In the genomic region with DNA sequence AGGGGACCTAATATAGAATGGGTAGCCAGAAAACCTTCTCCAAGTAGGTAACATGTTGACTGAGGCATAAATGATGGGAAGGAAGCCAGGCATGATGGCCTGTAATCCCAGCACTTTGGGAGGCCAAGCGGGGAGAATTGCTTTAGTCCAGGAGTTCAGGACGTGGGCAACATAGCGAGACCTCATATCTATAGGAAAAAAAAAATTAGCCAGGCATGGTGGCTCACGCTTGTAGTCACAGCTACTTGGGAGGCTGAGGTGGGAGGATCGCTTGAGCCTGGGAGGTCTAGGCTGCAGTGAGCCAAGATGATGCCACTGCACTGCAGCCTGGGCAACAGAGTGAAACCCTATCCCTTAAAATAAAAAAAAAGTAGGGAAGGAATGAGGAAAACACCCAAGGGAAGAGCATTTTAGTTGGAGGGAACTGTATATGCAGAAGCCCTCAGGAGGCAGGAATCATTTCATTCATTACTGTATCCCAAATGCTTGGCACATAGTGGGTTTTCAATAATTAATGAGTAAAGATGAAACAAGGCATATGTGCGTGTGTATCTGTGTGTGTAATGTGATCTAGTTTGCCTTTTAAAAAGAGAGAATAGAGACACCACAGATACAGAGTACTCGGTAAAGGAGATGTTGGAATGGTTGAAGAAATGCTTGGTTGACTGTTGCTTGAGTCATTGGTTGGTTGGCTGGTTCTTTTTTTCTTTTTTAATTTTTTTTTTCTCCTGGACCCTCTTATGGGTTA, we compare ENCODE assay signal across 13 cellular contexts. TPM values are rescaled to one million over a fixed set of nuclear protein-coding genes. Genes with fewer than 3 reads are reported as not detected.
DNase-seq lines count a peak whose midpoint lies in the region; ATAC-seq and TF ChIP-seq lines count a peak whose summit lies in the region.
"Had no signal": no experiment of that assay in that cellular context is flagged by ENCODE, and none has a peak within 500 bp of the region (broad histone marks: within the 10 kb centered on the region; RNA-seq: fewer than 3 reads in every experiment).

No MANE protein-coding gene starts in this region.

- no peaks in the 10 kb centered on the region for H3K27me3 Mint-ChIP-seq in activated naive CD8-positive, alpha-beta T cell
- peaks cover 10% of the 10 kb centered on the region for H3K27me3 Mint-ChIP-seq in activated naive CD8-positive, alpha-beta T cell treated with anti-CD3 and anti-CD28 coated beads for 36 hours

- WGBS in aorta, 2 donors: 91 to 93% methylated on average over 7 of the region's 7 CpGs

- no peak for ATAC-seq in aorta (ENCODE audit: low FRiP score)
- ATAC-seq in HG03025 (IDR thresholded peaks at IDR 0.05; ENCODE audit: low FRiP score, unreplicated experiment): no peak

- peaks cover 55% of the 10 kb centered on the region for H3K79me2 ChIP-seq in OCI-LY7 (ENCODE audit: insufficient read depth, low read depth, low read length)

- peaks cover 66% of the 10 kb centered on the region for H3K36me3 ChIP-seq in OCI-LY7 (ENCODE audit: insufficient read depth, low read length)
- no peaks in the 10 kb centered on the region for H3K36me3 ChIP-seq in aorta (ENCODE audit: control insufficient read depth in 1 of 2, insufficient read depth in 2 of 2, low read length in 1 of 2)
- H3K36me3 ChIP-seq: transverse colon had no signal

- peak overlapping the region; percentile 60 for H3K4me3 Mint-ChIP-seq in activated naive CD8-positive, alpha-beta T cell
- no peak overlapping the region for H3K4me3 Mint-ChIP-seq in activated naive CD8-positive, alpha-beta T cell treated with anti-CD3 and anti-CD28 coated beads for 36 hours

- peaks cover 14% of the 10 kb centered on the region for H3K36me3 Mint-ChIP-seq in activated naive CD8-positive, alpha-beta T cell
- H3K36me3 Mint-ChIP-seq in activated naive CD8-positive, alpha-beta T cell treated with anti-CD3 and anti-CD28 coated beads for 36 hours: peaks cover 55% of the 10 kb centered on the region

- H3K27me3 ChIP-seq in aorta (ENCODE audit: control insufficient read depth in 1 of 2, insufficient read depth in 2 of 2, low read length in 1 of 2): no peaks in the 10 kb centered on the region
- H3K27me3 ChIP-seq: transverse colon had no signal

- TF ChIP-seq CTCF in OCI-LY7 (conservative IDR thresholded peaks at IDR 0.05; ENCODE audit: low read length): no peak

- no peak for DNase-seq in activated naive CD8-positive, alpha-beta T cell treated with anti-CD3 and anti-CD28 coated beads for 36 hours
- no peak for DNase-seq in OCI-LY7 (ENCODE audit: low spot score)
- no peak for DNase-seq in epithelial cell of prostate (ENCODE audit: low read depth, low spot score)
- peak; percentile 9 to 11 for DNase-seq in aorta
- DNase-seq in occipital lobe (lab: John Stamatoyannopoulos, UW): no peak
- no peak for DNase-seq in stimulated activated CD4-positive, alpha-beta T cell treated with anti-CD3 and anti-CD28 coated beads, Interleukin-4, amount 100 ng/mL, for 4 hours
- DNase-seq: AML-193, NCI-H187, transverse colon had no signal

- H3K4me1 ChIP-seq in OCI-LY7 (ENCODE audit: insufficient read depth, low read length, poor library complexity, severe bottlenecking): peaks cover 34% of the 10 kb centered on the region
- no peaks in the 10 kb centered on the region for H3K4me1 ChIP-seq in aorta (ENCODE audit: control insufficient read depth in 1 of 2, insufficient read depth in 2 of 2, low read length in 2 of 2)

- peak overlapping the region; percentile 11 for H3K27ac Mint-ChIP-seq in activated naive CD8-positive, alpha-beta T cell
- no peak overlapping the region for H3K27ac Mint-ChIP-seq in activated naive CD8-positive, alpha-beta T cell treated with anti-CD3 and anti-CD28 coated beads for 36 hours

- H3K27ac ChIP-seq in OCI-LY7 (ENCODE audit: low read depth, low read length, poor library complexity, severe bottlenecking): peak overlapping the region; percentile 90
- H3K27ac ChIP-seq in epithelial cell of prostate: peak overlapping the region; percentile 50
- no peak overlapping the region for H3K27ac ChIP-seq in aorta (ENCODE audit: low read depth in 1 of 2, low read length in 2 of 2)

- POLR2A ChIA-PET in OCI-LY7 (lab: Charles Lee): interaction anchor here (0.6 kb wide), 1 partner anchor 32 kb away, joined by 4 read pairs; no protein-coding TSS in a partner anchor

- H3K9me2 ChIP-seq in OCI-LY7 (ENCODE audit: insufficient read depth, low read length): no peaks in the 10 kb centered on the region

- no peaks in the 10 kb centered on the region for H3K9me3 ChIP-seq in OCI-LY7 (ENCODE audit: low read length)
- H3K9me3 ChIP-seq in aorta (ENCODE audit: control insufficient read depth, low read length): no peaks in the 10 kb centered on the region
- H3K9me3 ChIP-seq: transverse colon had no signal

- H3K4me3 ChIP-seq in OCI-LY7 (ENCODE audit: low read depth, low read length, poor library complexity, severe bottlenecking): peak overlapping the region; percentile 91
- H3K4me3 ChIP-seq in aorta (ENCODE audit: low read length in 2 of 2): no peak overlapping the region
- H3K4me3 ChIP-seq: transverse colon had no signal

- peaks cover 47% of the 10 kb centered on the region for H3K4me1 Mint-ChIP-seq in activated naive CD8-positive, alpha-beta T cell (ENCODE audit: low read depth)
- H3K4me1 Mint-ChIP-seq in activated naive CD8-positive, alpha-beta T cell treated with anti-CD3 and anti-CD28 coated beads for 36 hours: peaks cover 37% of the 10 kb centered on the region

- TSS peak; percentile 28 for BruUV-seq in OCI-LY7 (replicated peaks; lab: Mats Ljungman, UMichigan)

- H3K9me3 Mint-ChIP-seq in activated naive CD8-positive, alpha-beta T cell (ENCODE audit: low read depth): no peaks in the 10 kb centered on the region
- H3K9me3 Mint-ChIP-seq in activated naive CD8-positive, alpha-beta T cell treated with anti-CD3 and anti-CD28 coated beads for 36 hours: peaks cover 5% of the 10 kb centered on the region

- no peak overlapping the region for H2AFZ ChIP-seq in OCI-LY7 (ENCODE audit: low read length)

- CTCF ChIA-PET in OCI-LY7 (lab: Charles Lee; ENCODE audit: unreplicated experiment): no interaction called here

- intact Hi-C loops in OCI-LY7 (cut with micrococcal nuclease; ENCODE audit: unreplicated experiment): loop anchor here (1.0 kb wide), 1 partner anchor 50 kb away; no protein-coding TSS in a partner anchor
- intact Hi-C loops in aorta (cut with DNase I): loop anchor here in 1 of 2 donors (10.0 kb wide), 1 partner anchor 203 kb away; no protein-coding TSS in a partner anchor

- H3K4me2 ChIP-seq in OCI-LY7 (ENCODE audit: low read length): peak overlapping the region; percentile 92

- H4K20me1 ChIP-seq in OCI-LY7 (ENCODE audit: insufficient read depth, low read length): peaks cover 28% of the 10 kb centered on the region

RNA-seq across cellular contexts. Expression of a gene that starts 2.2 kb away (rescaled TPM):
- 100 to 1,000 TPM; 164 to 179 TPM for total RNA-seq in activated naive CD8-positive, alpha-beta T cell treated with anti-CD3 and anti-CD28 coated beads for 36 hours
- 56.3 and 75.6 TPM in 2 replicates for total RNA-seq in OCI-LY7 (2014; rRNA removed; shearing (Covaris generic))
- 70.1 and 76.3 TPM in 2 replicates for total RNA-seq in OCI-LY7 (2022)
- total RNA-seq in aorta: 10 to 100 TPM; 27.7 to 39.8 TPM
- 10 to 100 TPM; 13.3 to 17.3 TPM for polyA plus RNA-seq in aorta
- 23.9 TPM for total RNA-seq in occipital lobe

RNA-seq across cellular contexts. Expression of a gene that starts 2.5 kb away (rescaled TPM):
- 10 to 100 TPM; 23.4 to 25.4 TPM for total RNA-seq in activated naive CD8-positive, alpha-beta T cell treated with anti-CD3 and anti-CD28 coated beads for 36 hours
- total RNA-seq in OCI-LY7 (2014; rRNA removed; shearing (Covaris generic)): 265 and 268 TPM in 2 replicates
- 527 and 597 TPM in 2 replicates for total RNA-seq in OCI-LY7 (2022)
- total RNA-seq in aorta: 10 to 100 TPM; 13.8 to 43.3 TPM
- 10 to 100 TPM; 11.6 to 24.0 TPM for polyA plus RNA-seq in aorta
- total RNA-seq in occipital lobe: 8.6 TPM

RNA-seq across cellular contexts. Expression of a gene that starts 29.5 kb away (rescaled TPM):
- not detected for total RNA-seq in activated naive CD8-positive, alpha-beta T cell treated with anti-CD3 and anti-CD28 coated beads for 36 hours
- total RNA-seq in OCI-LY7 (2014; rRNA removed; shearing (Covaris generic)): not detected in 2 replicates
- total RNA-seq in OCI-LY7 (2022) (not detected in 2 replicates), aorta (1 to 10 TPM; 1.8 to 3.1 TPM), occipital lobe (0.31 TPM)
- polyA plus RNA-seq in aorta: 1 to 10 TPM in 1 of 2 donors, under 1 TPM in 1; 0.82 to 1.4 TPM
- total RNA-seq: dermis microvascular lymphatic vessel endothelial cell had no signal

RNA-seq across cellular contexts. Expression of a gene that starts 34.8 kb away (rescaled TPM):
- total RNA-seq in activated naive CD8-positive, alpha-beta T cell treated with anti-CD3 and anti-CD28 coated beads for 36 hours: 1 to 10 TPM; 2.3 to 2.9 TPM
- total RNA-seq in OCI-LY7 (2014; rRNA removed; shearing (Covaris generic)): 0.25 and 0.39 TPM in 2 replicates
- 1.7 and 1.8 TPM in 2 replicates for total RNA-seq in OCI-LY7 (2022)
- 1 to 10 TPM in 1 of 2 donors, under 1 TPM in 1; 0.84 to 7.2 TPM for total RNA-seq in aorta
- polyA plus RNA-seq in aorta: under 1 TPM in 1 of 2 donors, not detected in 1; 0.50 TPM
- not detected for total RNA-seq in occipital lobe
- total RNA-seq: Right ventricle myocardium superior had no signal

RNA-seq across cellular contexts. Expression of a gene that starts 54.0 kb away (rescaled TPM):
- total RNA-seq in activated naive CD8-positive, alpha-beta T cell treated with anti-CD3 and anti-CD28 coated beads for 36 hours: 10 to 100 TPM; 22.6 to 24.0 TPM
- total RNA-seq in OCI-LY7 (2014; rRNA removed; shearing (Covaris generic)): 7.9 and 8.0 TPM in 2 replicates
- total RNA-seq in OCI-LY7 (2022) (24.0 and 31.1 TPM in 2 replicates), aorta (10 to 100 TPM; 41.1 to 52.4 TPM), occipital lobe (6.1 TPM)
- 100 to 1,000 TPM in 1 of 2 donors, 10 to 100 TPM in 1; 22.7 to 102 TPM for polyA plus RNA-seq in aorta

Comparison
In these comparisons a context has a peak if more than half of its experiments do, and no peak if none do; other contexts are left out.
1. DNase-seq: peak in aorta (2 of 2); none in activated naive CD8-positive, alpha-beta T cell treated with anti-CD3 and anti-CD28 coated beads for 36 hours (single experiment), OCI-LY7 (single experiment), epithelial cell of prostate (single experiment), occipital lobe (single experiment) and stimulated activated CD4-positive, alpha-beta T cell treated with anti-CD3 and anti-CD28 coated beads, Interleukin-4, amount 100 ng/mL, for 4 hours (0 of 2).
2. H3K27ac ChIP-seq: peak in OCI-LY7 (single experiment) and epithelial cell of prostate (single experiment); none in aorta (0 of 2).
3. RNA of a gene that starts 2.5 kb away (total RNA-seq): 265 to 597 TPM in OCI-LY7; 13.8 to 43.3 TPM in aorta, 23.4 to 25.4 TPM in activated naive CD8-positive, alpha-beta T cell treated with anti-CD3 and anti-CD28 coated beads for 36 hours and 8.6 TPM in occipital lobe (single experiment); every median in the first group is over 4 times any median in the second.